Comparison of ENCODE assay signal across 1 cellular context in genomic region chr2:86017901-86018896, GRCh38.
TF ChIP-seq lines count a peak whose summit lies in the region.

No MANE protein-coding gene starts in this region.

TF ChIP-seq in H1, 55 proteins besides CTCF, POLR2A, EP300 and RAD21:
- TF ChIP-seq SIRT6 (IDR thresholded peaks at IDR 0.05; ENCODE audit: low read length) = no peak
- no peak for TF ChIP-seq HDAC6 (IDR thresholded peaks at IDR 0.05; ENCODE audit: low read depth, low read length)
- TF ChIP-seq JUND (IDR thresholded peaks at IDR 0.05; ENCODE audit: low read length) = no peak
- TF ChIP-seq PHF8 (conservative IDR thresholded peaks at IDR 0.05; ENCODE audit: low read depth, low read length) = no peak
- TF ChIP-seq RNF2 (IDR thresholded peaks at IDR 0.05; ENCODE audit: borderline replicate concordance, low read depth, low read length, missing control alignments, poor library complexity, severe bottlenecking) = no peak
- TF ChIP-seq SP2 (IDR thresholded peaks at IDR 0.05; ENCODE audit: low read length) = no peak
- no peak for TF ChIP-seq USF2 (IDR thresholded peaks at IDR 0.05; ENCODE audit: low read length)
- no peak for TF ChIP-seq ZNF274 (IDR thresholded peaks at IDR 0.05; ENCODE audit: borderline replicate concordance, extremely low read depth, low read length)
- TF ChIP-seq CTBP2 (IDR thresholded peaks at IDR 0.05; ENCODE audit: borderline replicate concordance, insufficient read depth, insufficient read length, low read length) = no peak
- TF ChIP-seq SP1 (IDR thresholded peaks at IDR 0.05; ENCODE audit: low read depth, low read length) = no peak
- no peak for TF ChIP-seq MAFK (IDR thresholded peaks at IDR 0.05; ENCODE audit: low read depth, low read length)
- no peak for TF ChIP-seq TBP (IDR thresholded peaks at IDR 0.05; ENCODE audit: low read depth, low read length)
- TF ChIP-seq EGR1 (IDR thresholded peaks at IDR 0.05; ENCODE audit: borderline replicate concordance, low read depth, low read length) = no peak
- TF ChIP-seq KDM4A (IDR thresholded peaks at IDR 0.05; ENCODE audit: low read depth, low read length, severe bottlenecking) = no peak
- TF ChIP-seq NRF1 (IDR thresholded peaks at IDR 0.05; ENCODE audit: low read depth, low read length) = no peak
- no peak for TF ChIP-seq KDM5A (IDR thresholded peaks at IDR 0.05; ENCODE audit: low read length)
- no peak for TF ChIP-seq TAF1 (IDR thresholded peaks at IDR 0.05; ENCODE audit: low read depth, low read length)
